In the genomic region with DNA sequence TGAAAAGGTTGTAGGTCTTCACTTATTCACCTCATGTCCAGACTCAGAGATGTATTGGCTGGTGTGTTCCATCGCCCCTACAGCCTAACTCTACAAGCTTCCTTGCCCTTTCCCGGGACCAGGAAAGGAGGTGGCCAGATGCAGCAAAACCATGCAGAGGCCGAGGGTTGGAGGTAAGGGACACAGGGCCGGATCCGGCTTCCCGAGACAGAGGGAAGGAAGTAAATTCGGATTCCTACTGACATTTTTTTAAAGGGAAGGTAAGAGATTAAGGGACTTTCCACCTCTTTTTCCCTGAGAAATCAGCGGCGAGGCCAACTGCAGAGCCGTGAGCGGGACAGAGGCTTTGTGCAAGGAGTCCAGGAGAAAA, we compare ENCODE assay signal across 9 cellular contexts. TPM values are rescaled to one million over a fixed set of nuclear protein-coding genes. Genes with fewer than 3 reads are reported as not detected.
A peak's percentile ranks its signal among the peaks of the same experiment; 100 is the strongest.
DNase-seq lines count a peak whose midpoint lies in the region; ATAC-seq and TF ChIP-seq lines count a peak whose summit lies in the region.
"Had no signal": no experiment of that assay in that cellular context is flagged by ENCODE, and none has a peak within 500 bp of the region (broad histone marks: within the 10 kb centered on the region; RNA-seq: fewer than 3 reads in every experiment).

No MANE protein-coding gene starts in this region.

- TF ChIP-seq CTCF in chondrocyte (IDR thresholded peaks at IDR 0.05) (no peak), nephron progenitor cell (IDR thresholded peaks at IDR 0.05) (no peak)

- H3K36me3 Mint-ChIP-seq in chondrocyte (ENCODE audit: low read depth): no peaks in the 10 kb centered on the region
- no peaks in the 10 kb centered on the region for H3K36me3 Mint-ChIP-seq in nephron progenitor cell (ENCODE audit: low read depth)

- H3K4me1 Mint-ChIP-seq in chondrocyte (ENCODE audit: low read depth): no peaks in the 10 kb centered on the region
- no peaks in the 10 kb centered on the region for H3K4me1 Mint-ChIP-seq in nephron progenitor cell

- in situ Hi-C loops in ACHN (cut with HindIII; ENCODE audit: low pct_ligation_motif_present, low pct_unique_long_range_greater_than_20kb, low sequenced_read_pairs): no loop called here

- ATAC-seq in GM21528 (IDR thresholded peaks at IDR 0.05; ENCODE audit: low FRiP score, unreplicated experiment): no peak
- no peak for ATAC-seq in GM18519 (IDR thresholded peaks at IDR 0.05; ENCODE audit: low FRiP score, unreplicated experiment)

- peaks cover 3% of the 10 kb centered on the region for H3K9me3 Mint-ChIP-seq in chondrocyte (ENCODE audit: low read depth)
- peaks cover 11% of the 10 kb centered on the region for H3K9me3 Mint-ChIP-seq in nephron progenitor cell

- no peak overlapping the region for H3K27ac Mint-ChIP-seq in chondrocyte (ENCODE audit: unreplicated experiment)
- no peak overlapping the region for H3K27ac Mint-ChIP-seq in nephron progenitor cell

- H3K27me3 Mint-ChIP-seq in chondrocyte (ENCODE audit: low read depth) (peaks cover 44% of the 10 kb centered on the region), nephron progenitor cell (ENCODE audit: low read depth, poor library complexity) (peaks cover 55% of the 10 kb centered on the region)

- peak overlapping the region; percentile 15; the same call in 1 of the 2 replicates for H3K9ac ChIP-seq in ES-I3 (ENCODE audit: low read depth, low read length)

- no peaks in the 10 kb centered on the region for H3K36me3 ChIP-seq in ES-I3 (ENCODE audit: insufficient read depth, low read length)

- H3K9me3 ChIP-seq in ES-I3 (ENCODE audit: control insufficient read depth, insufficient read depth, low read length): no peaks in the 10 kb centered on the region
- H3K9me3 ChIP-seq: body of pancreas had no signal

- peak; percentile 39 for DNase-seq in NCI-H2227 treated with DMSO at 0.1 percent for 48 hours (lab: John Stamatoyannopoulos, UW)
- DNase-seq in chondrocyte (ENCODE audit: low spot score): no peak
- DNase-seq in nephron progenitor cell: no peak
- no peak for DNase-seq in OCI-M1 (lab: John Stamatoyannopoulos, UW)
- no peak for DNase-seq in ACHN

- no peaks in the 10 kb centered on the region for H3K4me1 ChIP-seq in ES-I3 (ENCODE audit: insufficient read depth, low read length)

- H3K4me3 Mint-ChIP-seq in chondrocyte (ENCODE audit: unreplicated experiment): peak overlapping the region; percentile 50
- peak overlapping the region; percentile 72 for H3K4me3 Mint-ChIP-seq in nephron progenitor cell

RNA-seq across cellular contexts. Expression of gene EPHA10, which starts 12.7 kb away (rescaled TPM):
- total RNA-seq in chondrocyte: 0.37 TPM in 1 of 3 replicates, not detected in the others

RNA-seq across cellular contexts. Expression of gene MANEAL, which starts 41.4 kb away (rescaled TPM):
- total RNA-seq in chondrocyte: 3.9 to 4.2 TPM (median 4.0 TPM) in 3 replicates

RNA-seq across cellular contexts. Expression of gene C1orf122, which starts 55.4 kb away (rescaled TPM):
- 72.6 to 80.0 TPM (median 76.1 TPM) in 3 replicates for total RNA-seq in chondrocyte

RNA-seq across cellular contexts. Expression of gene YRDC, which starts 55.8 kb away (rescaled TPM):
- total RNA-seq in chondrocyte: 11.9 to 17.7 TPM (median 15.5 TPM) in 3 replicates

RNA-seq across cellular contexts. Expression of gene CDCA8, which starts 59.9 kb away (rescaled TPM):
- total RNA-seq in chondrocyte: 5.7 to 7.0 TPM (median 6.0 TPM) in 3 replicates
- total RNA-seq: body of pancreas had no signal
